8 cellular contexts compared by ENCODE assay signal in the genomic region with DNA sequence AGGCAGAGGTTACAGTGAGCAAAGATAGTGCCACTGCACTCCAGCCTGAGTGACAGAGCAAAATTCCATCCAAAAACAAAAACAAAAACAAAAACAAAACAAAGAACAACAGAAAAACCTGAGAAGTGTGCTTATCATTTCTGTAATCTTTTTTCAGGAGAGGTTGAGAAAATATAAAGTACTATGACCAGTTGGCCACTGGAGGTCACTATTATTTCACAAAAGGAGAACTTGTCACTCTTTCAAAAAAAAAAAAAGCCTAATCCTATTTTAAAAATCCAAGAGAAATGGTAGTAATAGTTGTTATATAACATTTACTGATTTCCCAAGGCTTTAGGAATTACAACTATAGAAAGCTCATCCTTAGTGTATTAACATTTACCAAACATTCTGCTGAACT. TPM values are rescaled to one million over a fixed set of nuclear protein-coding genes. Genes with fewer than 3 reads are reported as not detected.
DNase-seq lines count a peak whose midpoint lies in the region; ATAC-seq and TF ChIP-seq lines count a peak whose summit lies in the region.

No MANE protein-coding gene starts in this region.

- H3K36me3 ChIP-seq in adrenal gland (replicated peaks in 1 of 2), result no peaks in the 10 kb centered on the region

- H3K9me3 ChIP-seq in adrenal gland (replicated peaks in 1 of 3), result no peaks in the 10 kb centered on the region

- TF ChIP-seq CTCF in LNCAP (IDR thresholded peaks at IDR 0.05), result peak; percentile 60
- TF ChIP-seq CTCF in adrenal gland (IDR thresholded peaks at IDR 0.05), result peak; percentile 33 to 68 (median 58)

- H3K4me3 Mint-ChIP-seq in T-cell, result no peak overlapping the region

- TF ChIP-seq POLR2A in adrenal gland (IDR thresholded peaks at IDR 0.05), result no peak

- DNase-seq in EL (peak; percentile 52), adrenal gland (no peak), kidney tubule cell (ENCODE audit: low spot score) (peak; percentile 42), T-cell (no peak), NCI-H1048 (lab: John Stamatoyannopoulos, UW) (no peak), posterior cingulate gyrus (no peak)

- H3K27ac ChIP-seq in adrenal gland, result no peak overlapping the region

- CTCF ChIA-PET in T-cell (lab: Charles Lee), result interaction anchor here in 1 of 2 donors (0.7 kb wide), 1 partner anchor 1689 kb away, joined by 5 read pairs; no protein-coding TSS in a partner anchor

- H3K27me3 Mint-ChIP-seq in T-cell, result peaks cover 9 to 15% of the 10 kb centered on the region in 2 donors

- H3K4me1 Mint-ChIP-seq in T-cell, result no peaks in the 10 kb centered on the region

- no peaks in the 10 kb centered on the region for H3K36me3 Mint-ChIP-seq in T-cell

- H3K27ac Mint-ChIP-seq in T-cell, result no peak overlapping the region

- peaks cover 0 to 3% of the 10 kb centered on the region in 2 donors for H3K4me1 ChIP-seq in adrenal gland (replicated peaks in 1 of 2)

- POLR2A ChIA-PET in T-cell (lab: Charles Lee), result no interaction called here

- no peak overlapping the region for H3K4me3 ChIP-seq in adrenal gland

- ATAC-seq in HG03025 (IDR thresholded peaks at IDR 0.05; ENCODE audit: low FRiP score, unreplicated experiment), result no peak
- ATAC-seq in T-cell (replicated peaks in 1 of 4), result no peak

- peaks cover 0 to 4% (median 3%) of the 10 kb centered on the region in 3 donors for H3K9me3 Mint-ChIP-seq in T-cell

- intact Hi-C loops in adrenal gland (cut with DNase I), result no loop called here
- intact Hi-C loops in posterior cingulate gyrus (cut with DNase I), result no loop called here

- H3K27me3 ChIP-seq in adrenal gland, result no peaks in the 10 kb centered on the region

RNA-seq across cellular contexts. Expression of a gene that starts 24.9 kb away (rescaled TPM):
- total RNA-seq in adrenal gland (10 to 100 TPM; 37.9 to 88.6 (median 74.6) TPM), T-cell (under 1 TPM in 3 of 5 donors, not detected in 2; 0.09 to 0.35 (median 0.30) TPM)
- 10 to 100 TPM in 2 of 3 donors, 1 to 10 TPM in 1; 4.9 to 22.4 (median 11.7) TPM for polyA plus RNA-seq in adrenal gland

Comparison
In these comparisons a context has a peak if more than half of its experiments do, and no peak if none do; other contexts are left out.
1. DNase-seq: peak in EL (single experiment) and kidney tubule cell (single experiment); none in adrenal gland (0 of 7), T-cell (0 of 34), NCI-H1048 (single experiment) and posterior cingulate gyrus (0 of 10).
2. RNA of a gene that starts 24.9 kb away (total RNA-seq): 37.9 to 88.6 TPM in adrenal gland; 0.09 to 0.35 TPM in T-cell; every median in the first group is over 10 times any median in the second.